In genomic region chr3:5644773-5645172, GRCh38 we compare ENCODE assay signal across 15 cellular contexts.
DNase-seq lines count a peak whose midpoint lies in the region; TF ChIP-seq lines count a peak whose summit lies in the region.
"Had no signal": no experiment of that assay in that cellular context is flagged by ENCODE, and none has a peak within 500 bp of the region (broad histone marks: within the 10 kb centered on the region; RNA-seq: fewer than 3 reads in every experiment).

No MANE protein-coding gene starts in this region.

- H3K27me3 ChIP-seq in trophoblast cell (ENCODE audit: insufficient read depth, low read length) = no peaks in the 10 kb centered on the region
- H3K27me3 ChIP-seq: BLaER1 had no signal

- no peak overlapping the region for H4K91ac ChIP-seq in trophoblast cell (ENCODE audit: low read depth, low read length)

- no peak overlapping the region for H3K23ac ChIP-seq in trophoblast cell (ENCODE audit: low read length)

- H2BK120ac ChIP-seq in trophoblast cell (ENCODE audit: insufficient read depth, low read length, poor library complexity) = no peak overlapping the region

- H3K27ac ChIP-seq in mesodermal cell (ENCODE audit: low read depth, low read length, severe bottlenecking) (peak overlapping the region; percentile 41), trophoblast cell (ENCODE audit: low read depth, low read length) (peak overlapping the region; percentile 81)
- H3K27ac ChIP-seq: BLaER1 had no signal

- H2AK5ac ChIP-seq in trophoblast cell (ENCODE audit: low read length) = no peak overlapping the region

- H3K9me3 ChIP-seq in mesodermal cell (ENCODE audit: control insufficient read depth, low read length) (peaks cover 4% of the 10 kb centered on the region), trophoblast cell (ENCODE audit: insufficient read depth, low read depth, low read length) (no peaks in the 10 kb centered on the region)

- H3K4me3 ChIP-seq in LNCaP clone FGC (ENCODE audit: low read depth, low read length) (no peak overlapping the region), mesodermal cell (ENCODE audit: extremely low read depth, insufficient read depth, low read length, poor library complexity, severe bottlenecking) (no peak overlapping the region), trophoblast cell (ENCODE audit: low read depth, low read length) (no peak overlapping the region)
- H3K4me3 ChIP-seq: BLaER1 had no signal

- H3K36me3 ChIP-seq in mesodermal cell (ENCODE audit: control insufficient read depth, insufficient read depth, low read length) = no peaks in the 10 kb centered on the region
- H3K36me3 ChIP-seq in trophoblast cell (ENCODE audit: control insufficient read depth in 1 of 2, insufficient read depth in 2 of 2, low read length in 2 of 2) = no peaks in the 10 kb centered on the region
- H3K36me3 ChIP-seq: BLaER1 had no signal

- no peak overlapping the region for H2BK12ac ChIP-seq in trophoblast cell (ENCODE audit: low read length)

- H3K4me1 ChIP-seq in mesodermal cell (ENCODE audit: control insufficient read depth, insufficient read depth, low read length, poor library complexity, severe bottlenecking) = peaks cover 4% of the 10 kb centered on the region
- H3K4me1 ChIP-seq in trophoblast cell (ENCODE audit: control insufficient read depth in 1 of 2, insufficient read depth in 2 of 2, low read length in 2 of 2) = peaks cover 8 to 15% of the 10 kb centered on the region in 2 experiments
- H3K4me1 ChIP-seq: BLaER1 had no signal

- DNase-seq in NOMO-1 treated with dmso at 0.1 percent for 144 hours (lab: John Stamatoyannopoulos, UW; ENCODE audit: unreplicated experiment) (peak; percentile 64), NOMO-1 treated with DMSO at 0.1 percent for 48 hours (lab: John Stamatoyannopoulos, UW; ENCODE audit: unreplicated experiment) (no peak), LNCaP clone FGC (ENCODE audit: low read depth) (peak; percentile 70), trophoblast cell (no peak), activated gamma-delta T cell (lab: John Stamatoyannopoulos, UW) (no peak), germinal center (ENCODE audit: low spot score) (no peak), GM03348 (ENCODE audit: low spot score) (no peak)
- DNase-seq: 8988T; CD4-positive, CD25-positive, alpha-beta regulatory T cell; CD8-positive, alpha-beta memory T cell; COR-L47; DMS79 treated with DMSO at 0.1 percent for 48 hours; H9 had no signal

- H3K14ac ChIP-seq in trophoblast cell (ENCODE audit: low read length) = no peak overlapping the region

- H3K4me2 ChIP-seq in trophoblast cell (ENCODE audit: low read length) = no peak overlapping the region
- H3K4me2 ChIP-seq: BLaER1 had no signal

- H3K79me2 ChIP-seq in trophoblast cell (ENCODE audit: control insufficient read depth, insufficient read depth, low read length, poor library complexity) = no peaks in the 10 kb centered on the region

- no peak overlapping the region for H4K8ac ChIP-seq in trophoblast cell (ENCODE audit: low read depth, low read length)

- H3K4ac ChIP-seq in trophoblast cell (ENCODE audit: low read depth, low read length) = no peak overlapping the region

- WGBS in mesodermal cell (ENCODE audit: insufficient coverage in 2 of 2), 2 experiments = 85% methylated on average over 3 of the region's 3 CpGs; no CpG with 5 or more reads in 1 of the 2 experiments
- WGBS in trophoblast cell (ENCODE audit: extremely low coverage, insufficient coverage, insufficient read length) = no CpG with 5 or more reads among the region's 3 CpGs

- TF ChIP-seq CTCF in LNCaP clone FGC (IDR thresholded peaks at IDR 0.05; ENCODE audit: control insufficient read depth, extremely low read depth, insufficient read depth) = no peak

- no peak overlapping the region for H4K12ac ChIP-seq in trophoblast cell (ENCODE audit: low read depth, low read length)

- H3K9ac ChIP-seq in trophoblast cell (ENCODE audit: low read length) = no peak overlapping the region
- H3K9ac ChIP-seq: BLaER1 had no signal

- peaks cover 15% of the 10 kb centered on the region for H3K79me1 ChIP-seq in trophoblast cell (ENCODE audit: low read length)

- no peak overlapping the region for H2BK5ac ChIP-seq in trophoblast cell (ENCODE audit: low read depth, low read length, poor library complexity)

- no peak overlapping the region for H2AFZ ChIP-seq in trophoblast cell (ENCODE audit: insufficient read depth, low read length, poor library complexity)

- no peak overlapping the region for H3K18ac ChIP-seq in trophoblast cell (ENCODE audit: low read length)

Comparison
In these comparisons a context has a peak if more than half of its experiments do, and no peak if none do; other contexts are left out.
1. DNase-seq: peak in NOMO-1 treated with dmso at 0.1 percent for 144 hours (single experiment) and LNCaP clone FGC (single experiment); none in NOMO-1 treated with DMSO at 0.1 percent for 48 hours (single experiment), trophoblast cell (0 of 2), activated gamma-delta T cell (single experiment), germinal center (single experiment) and GM03348 (single experiment).